In the genomic region with DNA sequence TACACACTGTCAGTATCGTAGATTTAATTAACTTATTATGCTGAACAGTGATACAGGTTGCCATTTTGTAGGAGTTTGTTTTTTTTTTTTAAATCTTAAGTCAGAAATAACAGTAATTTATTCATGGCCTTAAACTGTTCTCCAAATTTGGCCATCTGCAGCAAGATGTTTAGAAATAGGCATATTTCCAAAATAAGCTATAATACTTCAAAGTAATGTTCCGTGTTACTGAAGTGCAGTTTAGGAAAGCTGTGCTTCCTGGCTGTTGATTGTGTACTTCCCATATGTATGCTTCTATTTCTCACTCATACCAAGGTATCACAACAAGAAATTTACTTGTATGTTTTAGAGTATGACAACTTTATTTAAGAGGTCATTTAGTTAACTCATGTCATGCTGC, we compare ENCODE assay signal across 17 cellular contexts. TPM values are rescaled to one million over a fixed set of nuclear protein-coding genes. Genes with fewer than 3 reads are reported as not detected.
DNase-seq lines count a peak whose midpoint lies in the region; TF ChIP-seq lines count a peak whose summit lies in the region.
"Had no signal": no experiment of that assay in that cellular context is flagged by ENCODE, and none has a peak within 500 bp of the region (broad histone marks: within the 10 kb centered on the region; RNA-seq: fewer than 3 reads in every experiment).

No MANE protein-coding gene starts in this region.

- H3K4me3 ChIP-seq in fibroblast of mammary gland (ENCODE audit: control insufficient read depth, low read depth, low read length) (no peak overlapping the region), skeletal muscle satellite cell (ENCODE audit: low read length) (no peak overlapping the region), left ventricle myocardium inferior (no peak overlapping the region)

- no peaks in the 10 kb centered on the region for H3K9me3 Mint-ChIP-seq in chondrocyte (ENCODE audit: low read depth)
- H3K9me3 Mint-ChIP-seq: CD8-positive, alpha-beta memory T cell had no signal

- no peak overlapping the region for H3K9ac ChIP-seq in skeletal muscle satellite cell (ENCODE audit: low read depth, low read length)
- H3K9ac ChIP-seq: KMS-11 had no signal

- H3K36me3 ChIP-seq in skeletal muscle satellite cell (ENCODE audit: insufficient read depth, low read length) = peaks cover 67% of the 10 kb centered on the region
- H3K36me3 ChIP-seq in left ventricle myocardium inferior = no peaks in the 10 kb centered on the region

- no peaks in the 10 kb centered on the region for H3K27me3 Mint-ChIP-seq in chondrocyte (ENCODE audit: low read depth)
- H3K27me3 Mint-ChIP-seq: CD8-positive, alpha-beta memory T cell had no signal

- H3K9me3 ChIP-seq in skeletal muscle satellite cell (replicated peaks; ENCODE audit: low read length) (no peaks in the 10 kb centered on the region), left ventricle myocardium inferior (replicated peaks) (no peaks in the 10 kb centered on the region)

- TF ChIP-seq CTCF in chondrocyte (IDR thresholded peaks at IDR 0.05) = no peak
- no peak for TF ChIP-seq CTCF in fibroblast of mammary gland (conservative IDR thresholded peaks at IDR 0.05; ENCODE audit: control insufficient read depth, insufficient read depth, low read depth, low read length)
- TF ChIP-seq CTCF in left ventricle myocardium inferior (IDR thresholded peaks at IDR 0.05; ENCODE audit: borderline replicate concordance) = no peak

- H3K4me1 Mint-ChIP-seq in chondrocyte (ENCODE audit: low read depth) = peaks cover 66% of the 10 kb centered on the region

- H3K4me1 ChIP-seq in skeletal muscle satellite cell (ENCODE audit: control insufficient read depth, insufficient read depth, low read length) (peaks cover 49% of the 10 kb centered on the region), left ventricle myocardium inferior (peaks cover 69% of the 10 kb centered on the region)

- intact Hi-C loops in left ventricle myocardium inferior (cut with micrococcal nuclease) = no loop called here

- H3K4me2 ChIP-seq in skeletal muscle satellite cell (ENCODE audit: low read length) = peak overlapping the region; percentile 46
- H3K4me2 ChIP-seq: KMS-11 had no signal

- peaks cover 26% of the 10 kb centered on the region for H3K36me3 Mint-ChIP-seq in chondrocyte (ENCODE audit: low read depth)

- H3K27ac ChIP-seq in left ventricle myocardium inferior (replicated peaks) = no peak overlapping the region
- H3K27ac ChIP-seq: KMS-11 had no signal

- H3K27ac Mint-ChIP-seq in chondrocyte (ENCODE audit: unreplicated experiment) = peak overlapping the region; percentile 61

- DNase-seq in HCEC 1CT = peak; percentile 38
- DNase-seq in chondrocyte (ENCODE audit: low spot score) = no peak
- peak; percentile 31 for DNase-seq in fibroblast of mammary gland (ENCODE audit: low read depth)
- DNase-seq in left ventricle myocardium inferior = no peak
- no peak for DNase-seq in H4 (ENCODE audit: low spot score)
- DNase-seq in activated CD4-positive, alpha-beta T cell treated with anti-CD3 and anti-CD28 coated beads for 48 hours = no peak
- DNase-seq: C1 segment of cervical spinal cord; CD8-positive, alpha-beta memory T cell; DMS53; EL; NCI-H1417 treated with DMSO at 0.1 percent for 48 hours; NCI-H1930; NCI-H226; NCI-H524; NCI-H82 had no signal

- H3K4me3 Mint-ChIP-seq in chondrocyte (ENCODE audit: unreplicated experiment) = no peak overlapping the region

- H3K27me3 ChIP-seq in skeletal muscle satellite cell (ENCODE audit: control insufficient read depth, insufficient read depth, low read length) (no peaks in the 10 kb centered on the region), left ventricle myocardium inferior (ENCODE audit: low read depth) (no peaks in the 10 kb centered on the region)

RNA-seq across cellular contexts. Expression of a gene that starts 28.9 kb away (rescaled TPM):
- total RNA-seq in chondrocyte (35.4 to 47.0 TPM (median 38.7 TPM) in 3 replicates), left ventricle myocardium inferior (23.3 TPM)
- total RNA-seq in skeletal muscle satellite cell (2012; rRNA removed) = 18.8 and 22.7 TPM in 2 replicates
- total RNA-seq in H4 (2014; rRNA removed; shearing (Covaris generic)) = 1.4 and 1.8 TPM in 2 replicates

Comparison
In these comparisons a context has a peak if more than half of its experiments do, and no peak if none do; other contexts are left out.
1. DNase-seq: peak in HCEC 1CT (single experiment) and fibroblast of mammary gland (single experiment); none in chondrocyte (single experiment), left ventricle myocardium inferior (single experiment), H4 (single experiment) and activated CD4-positive, alpha-beta T cell treated with anti-CD3 and anti-CD28 coated beads for 48 hours (single experiment).